ENCODE assay signal across 22 cellular contexts in the genomic region with DNA sequence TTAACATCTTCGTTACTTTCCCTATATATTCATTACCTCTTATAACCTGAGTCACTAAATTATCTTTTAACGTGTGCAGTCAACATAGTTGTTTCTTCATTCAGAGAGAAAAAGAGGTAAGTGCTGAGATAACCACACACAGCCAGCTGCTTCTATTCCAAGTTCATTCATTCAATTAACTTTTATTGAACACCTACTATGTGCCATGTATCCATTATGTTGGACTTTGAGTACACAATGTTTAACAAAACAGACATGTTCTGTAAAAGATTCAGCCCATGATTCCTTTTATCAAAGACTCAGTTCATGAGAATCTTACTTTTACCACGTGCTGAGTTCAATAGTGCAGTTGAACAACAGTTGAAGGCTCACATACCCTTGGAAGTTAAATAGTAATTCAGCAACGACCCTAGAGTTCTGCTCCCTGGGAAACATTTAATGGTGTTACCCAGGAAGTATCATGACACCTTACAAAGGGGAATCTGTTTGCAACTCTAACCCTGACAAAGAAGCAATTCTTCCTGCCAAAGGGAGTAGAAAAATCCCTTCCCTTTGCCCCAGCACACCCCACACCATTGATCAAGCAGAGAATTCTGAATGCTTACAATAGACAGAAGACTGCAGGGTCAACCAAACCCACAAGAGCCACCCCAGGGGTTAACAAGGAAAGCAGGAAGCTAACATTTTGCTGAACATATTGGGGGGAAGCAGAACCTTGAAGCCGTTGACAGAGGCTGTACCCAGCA.
"Had no signal": no experiment of that assay in that cellular context is flagged by ENCODE, and none has a peak within 500 bp of the region (broad histone marks: within the 10 kb centered on the region; RNA-seq: fewer than 3 reads in every experiment).

No MANE protein-coding gene starts in this region.

- H3K4me1 Mint-ChIP-seq: central memory CD8-positive, alpha-beta T cell; naive thymus-derived CD8-positive, alpha-beta T cell had no signal

- DNase-seq: activated CD4-positive, CD25-positive, alpha-beta regulatory T cell; activated effector memory CD4-positive, alpha-beta T cell treated with anti-CD3 and anti-CD28 coated beads, Interleukin-2, amount 50 U/mL, for 16 hours; activated T-cell treated with anti-CD3 and anti-CD28 coated beads, Interleukin-2, amount 50 U/mL, for 4 hours; amniotic stem cell; body of pancreas; cortex of kidney; effector memory CD4-positive, alpha-beta T cell; erythroblast; heart right ventricle; mucosa of descending colon; naive thymus-derived CD8-positive, alpha-beta T cell; sigmoid colon; spleen; SW 1271; trophoblast cell had no signal

- H3K4me3 Mint-ChIP-seq: activated T-cell treated with anti-CD3 and anti-CD28 coated beads, Interleukin-2, amount 50 U/mL, for 4 hours; central memory CD8-positive, alpha-beta T cell; naive thymus-derived CD8-positive, alpha-beta T cell; stimulated activated naive CD8-positive, alpha-beta T cell treated with anti-CD3 and anti-CD28 coated beads, Interleukin-15, Interleukin-2, amounts not matched to agents 100 ng/mL and 50 ng/mL, for 24 hours had no signal

- H3K36me3 Mint-ChIP-seq: activated naive CD4-positive, alpha-beta T cell treated with anti-CD3 and anti-CD28 coated beads, Interleukin-2, amount 50 U/mL, for 72 hours; naive thymus-derived CD8-positive, alpha-beta T cell had no signal

- H3K27me3 ChIP-seq: body of pancreas, gastroesophageal sphincter, heart right ventricle, sigmoid colon, spleen, suprapubic skin had no signal

- H3K4me3 ChIP-seq: body of pancreas, gastroesophageal sphincter, heart right ventricle, mucosa of descending colon, prostate gland, sigmoid colon, spleen, suprapubic skin had no signal

- H3K36me3 ChIP-seq: gastroesophageal sphincter, heart right ventricle, prostate gland, sigmoid colon, spleen, suprapubic skin had no signal

- H3K27ac ChIP-seq: body of pancreas, gastroesophageal sphincter, heart right ventricle, prostate gland, sigmoid colon, spleen, suprapubic skin had no signal

- H3K27ac Mint-ChIP-seq: activated naive CD4-positive, alpha-beta T cell treated with anti-CD3 and anti-CD28 coated beads, Interleukin-2, amount 50 U/mL, for 72 hours; naive thymus-derived CD8-positive, alpha-beta T cell; stimulated activated naive CD8-positive, alpha-beta T cell treated with anti-CD3 and anti-CD28 coated beads, Interleukin-15, Interleukin-2, amounts not matched to agents 100 ng/mL and 50 ng/mL, for 24 hours had no signal

- H3K9me3 ChIP-seq: body of pancreas, gastroesophageal sphincter, mucosa of descending colon, prostate gland, sigmoid colon had no signal

- H3K4me1 ChIP-seq: body of pancreas, gastroesophageal sphincter, heart right ventricle, prostate gland, sigmoid colon, spleen, suprapubic skin had no signal

- FAIRE-seq: islet of Langerhans had no signal
